27 cellular contexts compared by ENCODE assay signal in genomic region chrX:42978655-42979379, GRCh38.
DNase-seq lines count a peak whose midpoint lies in the region; ATAC-seq, FAIRE-seq and TF ChIP-seq lines count a peak whose summit lies in the region.
"Had no signal": no experiment of that assay in that cellular context is flagged by ENCODE, and none has a peak within 500 bp of the region (broad histone marks: within the 10 kb centered on the region; RNA-seq: fewer than 3 reads in every experiment).

No MANE protein-coding gene starts in this region.

- no peaks in the 10 kb centered on the region for H3K9me3 ChIP-seq in smooth muscle cell (replicated peaks; ENCODE audit: low read depth)
- H3K9me3 ChIP-seq: esophagus squamous epithelium, HAP-1, MG63, uterus had no signal

- ATAC-seq in WTC11 = no peak
- ATAC-seq: activated CD8-positive, alpha-beta memory T cell treated with anti-CD3 and anti-CD28 coated beads, Interleukin-2, amount 10 ng/mL, durations not matched to agents 7 days and 5 days; activated T-cell treated with anti-CD3 and anti-CD28 coated beads, Interleukin-2, amount 50 U/mL, for 72 hours; left ventricle myocardium superior; natural killer cell treated with Interleukin-12 subunit alpha and Interleukin-12 subunit beta and Interleukin-15 and Interleukin-18, amount 100 ng/mL, for 72 hours; Panc1 had no signal

- peak overlapping the region; percentile 6 for H3K27ac ChIP-seq in smooth muscle cell (ENCODE audit: low read depth)
- H3K27ac ChIP-seq: esophagus squamous epithelium, uterus had no signal

- H3K9me3 Mint-ChIP-seq in WTC11 = peaks cover 56% of the 10 kb centered on the region
- H3K9me3 Mint-ChIP-seq: activated naive CD4-positive, alpha-beta T cell treated with anti-CD3 and anti-CD28 coated beads, Interleukin-2, amount 50 U/mL, for 24 hours; natural killer cell treated with Interleukin-12 subunit alpha and Interleukin-12 subunit beta and Interleukin-15 and Interleukin-18, amount 100 ng/mL, for 72 hours had no signal

- no peak overlapping the region for H3K4me3 ChIP-seq in smooth muscle cell
- H3K4me3 ChIP-seq: esophagus squamous epithelium, HAP-1, MG63, uterus had no signal

- TF ChIP-seq CTCF in smooth muscle cell (IDR thresholded peaks at IDR 0.05; ENCODE audit: borderline replicate concordance, insufficient read depth, poor library complexity, severe bottlenecking) (no peak), GM10266 (IDR thresholded peaks at IDR 0.05; ENCODE audit: control insufficient read depth, insufficient read depth, low read depth, missing control alignments) (no peak), WTC11 (IDR thresholded peaks at IDR 0.05) (no peak)

- H3F3A ChIP-seq in smooth muscle cell (ENCODE audit: low read depth) = no peaks in the 10 kb centered on the region

- H3K27me3 Mint-ChIP-seq in WTC11 (ENCODE audit: low read depth) = no peaks in the 10 kb centered on the region
- H3K27me3 Mint-ChIP-seq: activated CD8-positive, alpha-beta memory T cell treated with anti-CD3 and anti-CD28 coated beads, Interleukin-2, amount 10 ng/mL, durations not matched to agents 7 days and 5 days; activated naive CD4-positive, alpha-beta T cell treated with anti-CD3 and anti-CD28 coated beads, Interleukin-2, amount 50 U/mL, for 24 hours had no signal

- H3K27me3 ChIP-seq in smooth muscle cell (ENCODE audit: low read depth) = no peaks in the 10 kb centered on the region
- H3K27me3 ChIP-seq: esophagus squamous epithelium, MG63 had no signal

- no peak overlapping the region for H3K27ac Mint-ChIP-seq in WTC11
- H3K27ac Mint-ChIP-seq: activated CD8-positive, alpha-beta memory T cell treated with anti-CD3 and anti-CD28 coated beads, Interleukin-2, amount 10 ng/mL, durations not matched to agents 7 days and 5 days; activated naive CD4-positive, alpha-beta T cell treated with anti-CD3 and anti-CD28 coated beads, Interleukin-2, amount 50 U/mL, for 24 hours; activated T-cell treated with anti-CD3 and anti-CD28 coated beads, Interleukin-2, amount 50 U/mL, for 72 hours; immature natural killer cell; natural killer cell treated with Interleukin-12 subunit alpha and Interleukin-12 subunit beta and Interleukin-15 and Interleukin-18, amount 100 ng/mL, for 72 hours had no signal

- 57% methylated on average over 3 of the region's 3 CpGs for WGBS in smooth muscle cell (ENCODE audit: low lambda C conversion rate)

- no peaks in the 10 kb centered on the region for H3K79me2 ChIP-seq in smooth muscle cell (ENCODE audit: low read depth)

- CTCF ChIA-PET in WTC11 (lab: Charles Lee) = no interaction called here

- H3K4me1 Mint-ChIP-seq in WTC11 = peaks cover 5% of the 10 kb centered on the region
- H3K4me1 Mint-ChIP-seq: immature natural killer cell had no signal

- peaks cover 8% of the 10 kb centered on the region for H3K4me1 ChIP-seq in smooth muscle cell (ENCODE audit: low read depth)
- H3K4me1 ChIP-seq: esophagus squamous epithelium, uterus had no signal

- peak overlapping the region; percentile 7 for H2AFZ ChIP-seq in smooth muscle cell (ENCODE audit: low read depth)

- H3K4me2 ChIP-seq in smooth muscle cell = peak overlapping the region; percentile 33

- H3K9ac ChIP-seq in smooth muscle cell (ENCODE audit: low read depth) = no peak overlapping the region

- FAIRE-seq in GM19239 (lab: Jason Lieb, UNC) = peak; percentile 86
- FAIRE-seq in RCC 7860 (lab: Jason Lieb, UNC) = peak; percentile 79

- POLR2A ChIA-PET in WTC11 (lab: Charles Lee) = no interaction called here

- H4K20me1 ChIP-seq in smooth muscle cell (ENCODE audit: low read depth) = no peaks in the 10 kb centered on the region

- no peaks in the 10 kb centered on the region for H3K36me3 ChIP-seq in smooth muscle cell (ENCODE audit: low read depth)
- H3K36me3 ChIP-seq: esophagus squamous epithelium, HAP-1, MG63, uterus had no signal

- no peak overlapping the region for H3K4me3 Mint-ChIP-seq in WTC11
- H3K4me3 Mint-ChIP-seq: activated CD8-positive, alpha-beta memory T cell treated with anti-CD3 and anti-CD28 coated beads, Interleukin-2, amount 10 ng/mL, durations not matched to agents 7 days and 5 days; activated naive CD4-positive, alpha-beta T cell treated with anti-CD3 and anti-CD28 coated beads, Interleukin-2, amount 50 U/mL, for 24 hours; activated T-cell treated with anti-CD3 and anti-CD28 coated beads, Interleukin-2, amount 50 U/mL, for 72 hours; immature natural killer cell; natural killer cell treated with Interleukin-12 subunit alpha and Interleukin-12 subunit beta and Interleukin-15 and Interleukin-18, amount 100 ng/mL, for 72 hours had no signal

- H3K36me3 Mint-ChIP-seq in WTC11 = peaks cover 63% of the 10 kb centered on the region
- H3K36me3 Mint-ChIP-seq: activated naive CD4-positive, alpha-beta T cell treated with anti-CD3 and anti-CD28 coated beads, Interleukin-2, amount 50 U/mL, for 24 hours; immature natural killer cell; natural killer cell treated with Interleukin-12 subunit alpha and Interleukin-12 subunit beta and Interleukin-15 and Interleukin-18, amount 100 ng/mL, for 72 hours had no signal

- DNase-seq in GM19239 (ENCODE audit: insufficient read length, low spot score) (no peak), RCC 7860 (ENCODE audit: low spot score) (peak; percentile 43), glomerular visceral epithelial cell (ENCODE audit: extremely low spot score) (peak; percentile 63), smooth muscle cell (lab: John Stamatoyannopoulos, UW; ENCODE audit: unreplicated experiment) (no peak), GM10266 (ENCODE audit: extremely low spot score) (no peak), NCI-H2171 treated with DMSO at 0.1 percent for 48 hours (lab: John Stamatoyannopoulos, UW) (no peak), WTC11 (ENCODE audit: low spot score) (no peak)
- DNase-seq: activated CD4-positive, alpha-beta T cell treated with anti-CD3 and anti-CD28 coated beads, Interleukin-2, amount 50 U/mL, for 1 hour; activated CD8-positive, alpha-beta memory T cell treated with anti-CD3 and anti-CD28 coated beads, Interleukin-2, amount 10 ng/mL, durations not matched to agents 7 days and 5 days; activated T-cell treated with anti-CD3 and anti-CD28 coated beads, Interleukin-2, amount 50 U/mL, for 72 hours; cortex of kidney; esophagus squamous epithelium; foreskin melanocyte; immature natural killer cell; KBM-7; left ventricle myocardium superior; MG63; NCI-H1417; NCI-H510A treated with DMSO at 0.1 percent for 48 hours; SIG-M5; stimulated activated naive CD4-positive, alpha-beta T cell treated with Interleukin-2 at 50 U/mL for 16 hours; T1000; uterus had no signal

TF ChIP-seq in WTC11, 78 proteins besides CTCF, POLR2A, EP300 and RAD21:
- TF ChIP-seq SP1 (CRISPR knock-in tag; conservative IDR thresholded peaks at IDR 0.05) = no peak

Comparison
In these comparisons a context has a peak if more than half of its experiments do, and no peak if none do; other contexts are left out.
1. DNase-seq: peak in RCC 7860 (single experiment) and glomerular visceral epithelial cell (single experiment); none in GM19239 (single experiment), smooth muscle cell (single experiment), GM10266 (single experiment), NCI-H2171 treated with DMSO at 0.1 percent for 48 hours (single experiment) and WTC11 (single experiment).